ENCODE assay signal across 15 cellular contexts in genomic region chr5:96664669-96665068, GRCh38. TPM values are rescaled to one million over a fixed set of nuclear protein-coding genes. Genes with fewer than 3 reads are reported as not detected.
DNase-seq lines count a peak whose midpoint lies in the region; ATAC-seq and TF ChIP-seq lines count a peak whose summit lies in the region.
"Had no signal": no experiment of that assay in that cellular context is flagged by ENCODE, and none has a peak within 500 bp of the region (broad histone marks: within the 10 kb centered on the region; RNA-seq: fewer than 3 reads in every experiment).

No MANE protein-coding gene starts in this region.

- no peak overlapping the region for H3K27ac ChIP-seq in PC-3 (ENCODE audit: low read length)
- H3K27ac ChIP-seq in rectal smooth muscle tissue (ENCODE audit: low read depth, low read length) = peak overlapping the region; percentile 13
- peak overlapping the region in 2 of 4 donors; percentile 99 to 100 for H3K27ac ChIP-seq in sigmoid colon
- H3K27ac ChIP-seq: SJSA1 had no signal

- no peaks in the 10 kb centered on the region for H3K27me3 Mint-ChIP-seq in Caco-2 (ENCODE audit: insufficient read depth, unreplicated experiment)

- H3K9me3 Mint-ChIP-seq in Caco-2 (ENCODE audit: unreplicated experiment) = no peaks in the 10 kb centered on the region
- H3K9me3 Mint-ChIP-seq: activated CD4-positive, alpha-beta T cell treated with anti-CD3 and anti-CD28 coated beads, Interleukin-2, amount 10 ng/mL, durations not matched to agents 7 days and 5 days; activated T-cell treated with anti-CD3 and anti-CD28 coated beads, Interleukin-2, amount 50 U/mL, for 24 hours had no signal

- H2AFZ ChIP-seq in PC-3 (ENCODE audit: low read length) = no peak overlapping the region

- TF ChIP-seq CTCF in Caco-2 (IDR thresholded peaks at IDR 0.05; ENCODE audit: insufficient read depth in 1 of 2, low read depth in 1 of 2, low read length in 1 of 2, severe bottlenecking in 1 of 2, unreplicated experiment in 1 of 2) (no peak), PC-3 (conservative IDR thresholded peaks at IDR 0.05; ENCODE audit: low read depth, low read length) (no peak), sigmoid colon (IDR thresholded peaks at IDR 0.05) (no peak)

- H3K4me3 ChIP-seq in Caco-2 (ENCODE audit: low read depth, low read length) (no peak overlapping the region; the same call in 1 of the 2 replicates), PC-3 (ENCODE audit: low read length) (peak overlapping the region; percentile 94; the same call in 1 of the 2 replicates), rectal smooth muscle tissue (ENCODE audit: low read length) (no peak overlapping the region), sigmoid colon (no peak overlapping the region)
- H3K4me3 ChIP-seq: SJSA1 had no signal

- H3K27me3 ChIP-seq in Caco-2 (replicated peaks; ENCODE audit: control insufficient read depth, insufficient read depth, low read length) = no peaks in the 10 kb centered on the region
- H3K27me3 ChIP-seq in PC-3 (ENCODE audit: low read length) = no peaks in the 10 kb centered on the region
- H3K27me3 ChIP-seq in rectal smooth muscle tissue (ENCODE audit: control insufficient read depth, insufficient read depth, low read length) = no peaks in the 10 kb centered on the region
- no peaks in the 10 kb centered on the region for H3K27me3 ChIP-seq in sigmoid colon
- H3K27me3 ChIP-seq: gastrocnemius medialis, SJSA1 had no signal

- H3K4me3 Mint-ChIP-seq in Caco-2 (ENCODE audit: unreplicated experiment) = peak overlapping the region; percentile 81

- TF ChIP-seq EP300 in sigmoid colon (IDR thresholded peaks at IDR 0.05) = no peak

- BruUV-seq in Caco-2 (replicated peaks; lab: Mats Ljungman, UMichigan) = no TSS peak
- no TSS peak for BruUV-seq in PC-3 (replicated peaks; lab: Mats Ljungman, UMichigan)

- ATAC-seq in PC-3 = no peak
- ATAC-seq: gastrocnemius medialis, left lobe of liver had no signal

- intact Hi-C loops in Caco-2 (cut with micrococcal nuclease; ENCODE audit: unreplicated experiment) (no loop called here), PC-3 (cut with micrococcal nuclease) (no loop called here), sigmoid colon (cut with DNase I) (loop anchor here (5.0 kb wide), 5 partner anchors 47 to 702 kb away; partner anchors contain the start of genes ELL2 and RIOK2)

- CTCF ChIA-PET in Caco-2 (lab: Charles Lee) (no interaction called here), PC-3 (lab: Charles Lee) (no interaction called here)

- H3F3A ChIP-seq in PC-3 (ENCODE audit: low read length, unreplicated experiment) = peaks cover 4% of the 10 kb centered on the region

- TF ChIP-seq POLR2A in sigmoid colon (IDR thresholded peaks at IDR 0.05) = no peak

- H4K20me1 ChIP-seq in PC-3 (ENCODE audit: low read length) = peaks cover 39% of the 10 kb centered on the region

- POLR2A ChIA-PET in Caco-2 (lab: Charles Lee) = no interaction called here
- POLR2A ChIA-PET in PC-3 (lab: Charles Lee; ENCODE audit: unreplicated experiment) = no interaction called here

- peak overlapping the region; percentile 87 for H3K4me2 ChIP-seq in PC-3 (ENCODE audit: low read length)

- H3K79me2 ChIP-seq in PC-3 (ENCODE audit: low read length) = peaks cover 65% of the 10 kb centered on the region

- H3K36me3 ChIP-seq in Caco-2 (ENCODE audit: control insufficient read depth, insufficient read depth, low read length) = no peaks in the 10 kb centered on the region
- no peaks in the 10 kb centered on the region for H3K36me3 ChIP-seq in PC-3 (ENCODE audit: low read depth, low read length)
- H3K36me3 ChIP-seq in rectal smooth muscle tissue (ENCODE audit: control insufficient read depth, insufficient read depth, low read length) = no peaks in the 10 kb centered on the region
- H3K36me3 ChIP-seq in sigmoid colon = no peaks in the 10 kb centered on the region
- H3K36me3 ChIP-seq: gastrocnemius medialis had no signal

- no peaks in the 10 kb centered on the region for H3K9me3 ChIP-seq in Caco-2
- H3K9me3 ChIP-seq in PC-3 (ENCODE audit: low read length) = no peaks in the 10 kb centered on the region
- H3K9me3 ChIP-seq in sigmoid colon = no peaks in the 10 kb centered on the region
- H3K9me3 ChIP-seq: gastrocnemius medialis, SJSA1 had no signal

- H3K36me3 Mint-ChIP-seq in Caco-2 (ENCODE audit: insufficient read depth, unreplicated experiment) = peaks cover 33% of the 10 kb centered on the region

- DNase-seq in Caco-2 (no peak), PC-3 (no peak), NCI-H774 (lab: John Stamatoyannopoulos, UW) (no peak), sigmoid colon (no peak)
- DNase-seq in central memory CD4-positive, alpha-beta T cell = peak; percentile 45
- DNase-seq in stimulated activated naive CD4-positive, alpha-beta T cell treated with Interleukin-2 at 50 U/mL for 16 hours (lab: John Stamatoyannopoulos, UW) = no peak
- DNase-seq in activated CD4-positive, alpha-beta T cell treated with anti-CD3 and anti-CD28 coated beads for 48 hours = no peak
- DNase-seq: activated CD4-positive, alpha-beta T cell treated with anti-CD3 and anti-CD28 coated beads, Interleukin-2, amount 10 ng/mL, durations not matched to agents 7 days and 5 days; activated T-cell treated with anti-CD3 and anti-CD28 coated beads, Interleukin-2, amount 50 U/mL, for 24 hours; gastrocnemius medialis; NCI-H1694; NCI-H446 treated with DMSO at 0.1 percent for 48 hours had no signal

- H3K4me1 Mint-ChIP-seq in Caco-2 (ENCODE audit: low read depth, unreplicated experiment) = peaks cover 46% of the 10 kb centered on the region

- H3K9ac ChIP-seq in PC-3 (ENCODE audit: low read length) = no peak overlapping the region
- H3K9ac ChIP-seq in rectal smooth muscle tissue (ENCODE audit: low read length) = no peak overlapping the region

- no peak overlapping the region for H3K27ac Mint-ChIP-seq in Caco-2 (ENCODE audit: unreplicated experiment)
- H3K27ac Mint-ChIP-seq: activated CD4-positive, alpha-beta T cell treated with anti-CD3 and anti-CD28 coated beads, Interleukin-2, amount 10 ng/mL, durations not matched to agents 7 days and 5 days; activated T-cell treated with anti-CD3 and anti-CD28 coated beads, Interleukin-2, amount 50 U/mL, for 24 hours had no signal

- H3K4me1 ChIP-seq in Caco-2 (peaks cover 43% of the 10 kb centered on the region), PC-3 (ENCODE audit: insufficient read depth, low read length) (peaks cover 32% of the 10 kb centered on the region), rectal smooth muscle tissue (ENCODE audit: control insufficient read depth, insufficient read depth, low read length) (peaks cover 2% of the 10 kb centered on the region), sigmoid colon (peaks cover 0 to 59% (median 35%) of the 10 kb centered on the region in 4 donors)

- no peaks in the 10 kb centered on the region for H3K9me2 ChIP-seq in PC-3 (replicated peaks; ENCODE audit: low read length)

RNA-seq across cellular contexts. Expression of gene CAST, which starts 2.5 kb away (rescaled TPM):
- total RNA-seq in Caco-2 (2022) = 418 and 426 TPM in 2 replicates
- 64.4 and 73.2 TPM in 2 replicates for total RNA-seq in PC-3 (2014; rRNA removed)
- total RNA-seq in sigmoid colon = 100 to 1,000 TPM; 225 to 348 (median 247) TPM
- polyA plus RNA-seq in sigmoid colon = 100 to 1,000 TPM; 138 to 151 (median 147) TPM
